In genomic region chr2:40584432-40584831, GRCh38 we compare ENCODE assay signal across 23 cellular contexts.
"Had no signal": no experiment of that assay in that cellular context is flagged by ENCODE, and none has a peak within 500 bp of the region (broad histone marks: within the 10 kb centered on the region; RNA-seq: fewer than 3 reads in every experiment).

No MANE protein-coding gene starts in this region.

- DNase-seq: activated CD4-positive, alpha-beta memory T cell treated with anti-CD3 and anti-CD28 coated beads for 36 hours; activated CD4-positive, alpha-beta T cell treated with anti-CD3 and anti-CD28 coated beads for 36 hours; activated naive CD4-positive, alpha-beta T cell; activated naive CD8-positive, alpha-beta T cell treated with anti-CD3 and anti-CD28 coated beads, Interleukin-2, amount 10 ng/mL, durations not matched to agents 7 days and 5 days; activated T-cell treated with anti-CD3 and anti-CD28 coated beads for 4 hours; amygdala; colonic mucosa; endodermal cell; erythroblast; left cardiac atrium; mesenchymal stem cell; mucosa of descending colon; naive B cell; stimulated activated CD4-positive, alpha-beta T cell treated with anti-CD3 and anti-CD28 coated beads, Interleukin-15, amount 100 ng/mL, for 24 hours; stimulated activated CD4-positive, alpha-beta T cell treated with anti-CD3 and anti-CD28 coated beads, Interleukin-4, amount 100 ng/mL, for 1 hour; stimulated activated naive CD8-positive, alpha-beta T cell treated with anti-CD3 and anti-CD28 coated beads, Interleukin-15, amount 100 ng/mL, for 72 hours; transverse colon had no signal

- H3K27me3 ChIP-seq: colonic mucosa, neural progenitor cell, right atrium auricular region, suprapubic skin, transverse colon, vagina had no signal

- H3K36me3 ChIP-seq: colonic mucosa, neural progenitor cell, right atrium auricular region, suprapubic skin, transverse colon, vagina had no signal

- H3K4me1 ChIP-seq: colonic mucosa, neural progenitor cell, right atrium auricular region, suprapubic skin, transverse colon, vagina had no signal

- H3K4me3 ChIP-seq: colonic mucosa, mucosa of descending colon, neural progenitor cell, right atrium auricular region, skin epidermis, suprapubic skin, transverse colon, vagina had no signal

- H3K27ac ChIP-seq: colonic mucosa, neural progenitor cell, right atrium auricular region, skin epidermis, suprapubic skin, transverse colon, vagina had no signal

- ATAC-seq: activated CD4-positive, alpha-beta T cell treated with anti-CD3 and anti-CD28 coated beads for 36 hours; left cardiac atrium; mucosa of descending colon; stimulated activated naive CD8-positive, alpha-beta T cell treated with anti-CD3 and anti-CD28 coated beads, Interleukin-15, amount 100 ng/mL, for 72 hours; WTC11 had no signal
